In the genomic region with DNA sequence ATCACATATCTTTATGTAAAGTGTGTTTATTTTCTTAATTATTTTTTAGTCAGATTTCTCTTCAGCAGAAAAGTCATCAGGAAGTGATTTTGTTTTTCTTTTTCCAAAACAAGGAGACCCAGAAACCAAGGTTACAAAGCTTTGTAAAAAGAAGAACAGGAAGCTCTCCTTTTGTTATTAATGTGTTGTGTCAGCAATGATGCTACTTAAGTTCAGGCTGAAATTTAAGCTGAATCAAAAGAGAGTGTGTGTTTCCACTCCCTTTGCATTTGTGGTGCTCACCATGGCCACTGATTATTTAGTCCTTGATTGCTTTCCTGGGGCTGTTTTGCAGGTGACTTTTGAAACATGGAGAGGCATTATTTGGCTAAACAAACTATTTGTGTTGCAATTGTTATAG, we compare ENCODE assay signal across 9 cellular contexts.
DNase-seq lines count a peak whose midpoint lies in the region; ATAC-seq and TF ChIP-seq lines count a peak whose summit lies in the region.
"Had no signal": no experiment of that assay in that cellular context is flagged by ENCODE, and none has a peak within 500 bp of the region (broad histone marks: within the 10 kb centered on the region; RNA-seq: fewer than 3 reads in every experiment).

No MANE protein-coding gene starts in this region.

- peaks cover 30 to 34% of the 10 kb centered on the region in 2 donors for H3K4me1 Mint-ChIP-seq in natural killer cell

- no peaks in the 10 kb centered on the region for H3K36me3 Mint-ChIP-seq in natural killer cell

- H3K4me3 ChIP-seq in foreskin fibroblast (ENCODE audit: low read depth in 1 of 2, low read length in 2 of 2), result no peak overlapping the region
- H3K4me3 ChIP-seq in prostate gland, result no peak overlapping the region

- peak; percentile 15 for ATAC-seq in GM18858 (IDR thresholded peaks at IDR 0.05; ENCODE audit: unreplicated experiment)
- ATAC-seq in HG03175 (IDR thresholded peaks at IDR 0.05; ENCODE audit: unreplicated experiment), result peak; percentile 48
- ATAC-seq in natural killer cell, result peak; percentile 31 to 49 (median 47)
- ATAC-seq: HCT116 had no signal

- TF ChIP-seq POLR2A in prostate gland (IDR thresholded peaks at IDR 0.05), result no peak

- H3K9me3 Mint-ChIP-seq in natural killer cell, result no peaks in the 10 kb centered on the region

- TF ChIP-seq CTCF in VCaP (conservative IDR thresholded peaks at IDR 0.05) (no peak), natural killer cell (IDR thresholded peaks at IDR 0.05) (no peak), foreskin fibroblast (IDR thresholded peaks at IDR 0.05; ENCODE audit: low read depth, low read length) (no peak), prostate gland (IDR thresholded peaks at IDR 0.05) (no peak)

- in situ Hi-C loops in ACHN (cut with HindIII; ENCODE audit: low pct_ligation_motif_present, low pct_unique_long_range_greater_than_20kb, low sequenced_read_pairs), result no loop called here

- peaks cover 2% of the 10 kb centered on the region for H3K4me1 ChIP-seq in prostate gland (replicated peaks)

- peak overlapping the region; percentile 53 for H3K4me3 Mint-ChIP-seq in natural killer cell

- no peak for DNase-seq in natural killer cell
- no peak for DNase-seq in foreskin fibroblast
- no peak for DNase-seq in NCI-H446 treated with DMSO at 0.1 percent for 48 hours (lab: John Stamatoyannopoulos, UW)
- DNase-seq in ACHN, result no peak
- no peak for DNase-seq in prostate gland (ENCODE audit: low spot score)

- H3K36me3 ChIP-seq in prostate gland, result no peaks in the 10 kb centered on the region

- H3K27me3 ChIP-seq in prostate gland (replicated peaks; ENCODE audit: insufficient read depth), result no peaks in the 10 kb centered on the region

- no peaks in the 10 kb centered on the region for H3K9me3 ChIP-seq in prostate gland

- H3K27ac ChIP-seq in VCaP (peak overlapping the region; percentile 74), prostate gland (no peak overlapping the region)

- H3K27me3 Mint-ChIP-seq in natural killer cell (ENCODE audit: low read depth in 2 of 2), result no peaks in the 10 kb centered on the region

- H3K27ac Mint-ChIP-seq in natural killer cell, result peak overlapping the region; percentile 94 to 96

- intact Hi-C loops in natural killer cell (cut with micrococcal nuclease), result loop anchor here (1.0 to 2.0 kb wide), 4 partner anchors 17 to 155 kb away; no protein-coding TSS in a partner anchor
- intact Hi-C loops in prostate gland (cut with DNase I), result no loop called here
